In the genomic region with DNA sequence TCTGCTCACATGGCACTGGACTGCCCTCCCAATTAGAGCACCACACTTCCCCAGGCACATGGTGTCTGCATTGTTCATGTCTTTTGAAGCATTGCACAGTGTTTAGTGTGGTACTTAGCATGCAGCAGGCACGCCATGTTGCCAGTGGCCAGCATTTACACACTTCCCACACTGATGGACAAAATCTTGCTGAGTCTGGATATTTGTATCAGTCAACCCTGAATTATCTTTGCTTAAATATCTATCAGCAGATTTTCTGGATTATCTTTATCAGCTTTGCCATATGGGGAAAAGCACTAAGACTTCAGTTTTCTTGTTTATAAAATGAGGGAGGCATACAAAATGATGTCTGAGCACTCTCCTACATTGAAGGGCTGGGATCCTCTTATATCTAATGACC, we compare ENCODE assay signal across 3 cellular contexts.
TF ChIP-seq lines count a peak whose summit lies in the region.

No MANE protein-coding gene starts in this region.

TF ChIP-seq in A549, 52 proteins besides CTCF, POLR2A, EP300 and RAD21:
- TF ChIP-seq ZNF302 (CRISPR knock-in tag; IDR thresholded peaks at IDR 0.05) (no peak), MAZ (IDR thresholded peaks at IDR 0.05; ENCODE audit: borderline replicate concordance, low read depth, low read length) (no peak), MAFK (IDR thresholded peaks at IDR 0.05; ENCODE audit: partially characterized antibody) (peak; percentile 68)
- TF ChIP-seq, protein P1, sequence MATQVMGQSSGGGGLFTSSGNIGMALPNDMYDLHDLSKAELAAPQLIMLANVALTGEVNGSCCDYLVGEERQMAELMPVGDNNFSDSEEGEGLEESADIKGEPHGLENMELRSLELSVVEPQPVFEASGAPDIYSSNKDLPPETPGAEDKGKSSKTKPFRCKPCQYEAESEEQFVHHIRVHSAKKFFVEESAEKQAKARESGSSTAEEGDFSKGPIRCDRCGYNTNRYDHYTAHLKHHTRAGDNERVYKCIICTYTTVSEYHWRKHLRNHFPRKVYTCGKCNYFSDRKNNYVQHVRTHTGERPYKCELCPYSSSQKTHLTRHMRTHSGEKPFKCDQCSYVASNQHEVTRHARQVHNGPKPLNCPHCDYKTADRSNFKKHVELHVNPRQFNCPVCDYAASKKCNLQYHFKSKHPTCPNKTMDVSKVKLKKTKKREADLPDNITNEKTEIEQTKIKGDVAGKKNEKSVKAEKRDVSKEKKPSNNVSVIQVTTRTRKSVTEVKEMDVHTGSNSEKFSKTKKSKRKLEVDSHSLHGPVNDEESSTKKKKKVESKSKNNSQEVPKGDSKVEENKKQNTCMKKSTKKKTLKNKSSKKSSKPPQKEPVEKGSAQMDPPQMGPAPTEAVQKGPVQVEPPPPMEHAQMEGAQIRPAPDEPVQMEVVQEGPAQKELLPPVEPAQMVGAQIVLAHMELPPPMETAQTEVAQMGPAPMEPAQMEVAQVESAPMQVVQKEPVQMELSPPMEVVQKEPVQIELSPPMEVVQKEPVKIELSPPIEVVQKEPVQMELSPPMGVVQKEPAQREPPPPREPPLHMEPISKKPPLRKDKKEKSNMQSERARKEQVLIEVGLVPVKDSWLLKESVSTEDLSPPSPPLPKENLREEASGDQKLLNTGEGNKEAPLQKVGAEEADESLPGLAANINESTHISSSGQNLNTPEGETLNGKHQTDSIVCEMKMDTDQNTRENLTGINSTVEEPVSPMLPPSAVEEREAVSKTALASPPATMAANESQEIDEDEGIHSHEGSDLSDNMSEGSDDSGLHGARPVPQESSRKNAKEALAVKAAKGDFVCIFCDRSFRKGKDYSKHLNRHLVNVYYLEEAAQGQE (IDR thresholded peaks at IDR 0.05), result no peak
- TF ChIP-seq, protein P2, sequence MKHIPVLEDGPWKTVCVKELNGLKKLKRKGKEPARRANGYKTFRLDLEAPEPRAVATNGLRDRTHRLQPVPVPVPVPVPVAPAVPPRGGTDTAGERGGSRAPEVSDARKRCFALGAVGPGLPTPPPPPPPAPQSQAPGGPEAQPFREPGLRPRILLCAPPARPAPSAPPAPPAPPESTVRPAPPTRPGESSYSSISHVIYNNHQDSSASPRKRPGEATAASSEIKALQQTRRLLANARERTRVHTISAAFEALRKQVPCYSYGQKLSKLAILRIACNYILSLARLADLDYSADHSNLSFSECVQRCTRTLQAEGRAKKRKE (CRISPR knock-in tag; IDR thresholded peaks at IDR 0.05; ENCODE audit: low read depth), result no peak
- TF ChIP-seq, protein P3, sequence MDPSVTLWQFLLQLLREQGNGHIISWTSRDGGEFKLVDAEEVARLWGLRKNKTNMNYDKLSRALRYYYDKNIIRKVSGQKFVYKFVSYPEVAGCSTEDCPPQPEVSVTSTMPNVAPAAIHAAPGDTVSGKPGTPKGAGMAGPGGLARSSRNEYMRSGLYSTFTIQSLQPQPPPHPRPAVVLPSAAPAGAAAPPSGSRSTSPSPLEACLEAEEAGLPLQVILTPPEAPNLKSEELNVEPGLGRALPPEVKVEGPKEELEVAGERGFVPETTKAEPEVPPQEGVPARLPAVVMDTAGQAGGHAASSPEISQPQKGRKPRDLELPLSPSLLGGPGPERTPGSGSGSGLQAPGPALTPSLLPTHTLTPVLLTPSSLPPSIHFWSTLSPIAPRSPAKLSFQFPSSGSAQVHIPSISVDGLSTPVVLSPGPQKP (IDR thresholded peaks at IDR 0.05; ENCODE audit: low read depth, low read length), result no peak

TF ChIP-seq in IMR-90, 13 proteins besides CTCF, POLR2A, EP300 and RAD21:
- TF ChIP-seq RFX5 (IDR thresholded peaks at IDR 0.05; ENCODE audit: low read depth, low read length), result no peak
- peak; percentile 56 for TF ChIP-seq MAFK (IDR thresholded peaks at IDR 0.05; ENCODE audit: low read depth, low read length)
- TF ChIP-seq CEBPB (IDR thresholded peaks at IDR 0.05; ENCODE audit: low read depth, low read length), result no peak
- TF ChIP-seq BHLHE40 (IDR thresholded peaks at IDR 0.05; ENCODE audit: low read depth, low read length), result no peak
- TF ChIP-seq NFE2L2 (IDR thresholded peaks at IDR 0.05; ENCODE audit: low read depth, low read length), result no peak
- TF ChIP-seq, protein P4, sequence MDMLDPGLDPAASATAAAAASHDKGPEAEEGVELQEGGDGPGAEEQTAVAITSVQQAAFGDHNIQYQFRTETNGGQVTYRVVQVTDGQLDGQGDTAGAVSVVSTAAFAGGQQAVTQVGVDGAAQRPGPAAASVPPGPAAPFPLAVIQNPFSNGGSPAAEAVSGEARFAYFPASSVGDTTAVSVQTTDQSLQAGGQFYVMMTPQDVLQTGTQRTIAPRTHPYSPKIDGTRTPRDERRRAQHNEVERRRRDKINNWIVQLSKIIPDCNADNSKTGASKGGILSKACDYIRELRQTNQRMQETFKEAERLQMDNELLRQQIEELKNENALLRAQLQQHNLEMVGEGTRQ (IDR thresholded peaks at IDR 0.05; ENCODE audit: low read depth, low read length), result no peak
- TF ChIP-seq, protein P3 (IDR thresholded peaks at IDR 0.05; ENCODE audit: borderline replicate concordance, low read depth, low read length), result no peak

TF ChIP-seq in K562, 482 proteins besides CTCF, POLR2A, EP300 and RAD21:
- peak; percentile 33; the same call in 1 of the 2 replicates for TF ChIP-seq ZNF316 (IDR thresholded peaks at IDR 0.05)
- TF ChIP-seq ZNF133 (CRISPR knock-in tag; IDR thresholded peaks at IDR 0.05), result no peak
- TF ChIP-seq, protein P5, sequence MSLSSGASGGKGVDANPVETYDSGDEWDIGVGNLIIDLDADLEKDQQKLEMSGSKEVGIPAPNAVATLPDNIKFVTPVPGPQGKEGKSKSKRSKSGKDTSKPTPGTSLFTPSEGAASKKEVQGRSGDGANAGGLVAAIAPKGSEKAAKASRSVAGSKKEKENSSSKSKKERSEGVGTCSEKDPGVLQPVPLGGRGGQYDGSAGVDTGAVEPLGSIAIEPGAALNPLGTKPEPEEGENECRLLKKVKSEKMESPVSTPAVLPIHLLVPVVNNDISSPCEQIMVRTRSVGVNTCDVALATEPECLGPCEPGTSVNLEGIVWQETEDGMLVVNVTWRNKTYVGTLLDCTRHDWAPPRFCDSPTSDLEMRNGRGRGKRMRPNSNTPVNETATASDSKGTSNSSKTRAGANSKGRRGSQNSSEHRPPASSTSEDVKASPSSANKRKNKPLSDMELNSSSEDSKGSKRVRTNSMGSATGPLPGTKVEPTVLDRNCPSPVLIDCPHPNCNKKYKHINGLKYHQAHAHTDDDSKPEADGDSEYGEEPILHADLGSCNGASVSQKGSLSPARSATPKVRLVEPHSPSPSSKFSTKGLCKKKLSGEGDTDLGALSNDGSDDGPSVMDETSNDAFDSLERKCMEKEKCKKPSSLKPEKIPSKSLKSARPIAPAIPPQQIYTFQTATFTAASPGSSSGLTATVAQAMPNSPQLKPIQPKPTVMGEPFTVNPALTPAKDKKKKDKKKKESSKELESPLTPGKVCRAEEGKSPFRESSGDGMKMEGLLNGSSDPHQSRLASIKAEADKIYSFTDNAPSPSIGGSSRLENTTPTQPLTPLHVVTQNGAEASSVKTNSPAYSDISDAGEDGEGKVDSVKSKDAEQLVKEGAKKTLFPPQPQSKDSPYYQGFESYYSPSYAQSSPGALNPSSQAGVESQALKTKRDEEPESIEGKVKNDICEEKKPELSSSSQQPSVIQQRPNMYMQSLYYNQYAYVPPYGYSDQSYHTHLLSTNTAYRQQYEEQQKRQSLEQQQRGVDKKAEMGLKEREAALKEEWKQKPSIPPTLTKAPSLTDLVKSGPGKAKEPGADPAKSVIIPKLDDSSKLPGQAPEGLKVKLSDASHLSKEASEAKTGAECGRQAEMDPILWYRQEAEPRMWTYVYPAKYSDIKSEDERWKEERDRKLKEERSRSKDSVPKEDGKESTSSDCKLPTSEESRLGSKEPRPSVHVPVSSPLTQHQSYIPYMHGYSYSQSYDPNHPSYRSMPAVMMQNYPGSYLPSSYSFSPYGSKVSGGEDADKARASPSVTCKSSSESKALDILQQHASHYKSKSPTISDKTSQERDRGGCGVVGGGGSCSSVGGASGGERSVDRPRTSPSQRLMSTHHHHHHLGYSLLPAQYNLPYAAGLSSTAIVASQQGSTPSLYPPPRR (CRISPR knock-in tag; IDR thresholded peaks at IDR 0.05; ENCODE audit: borderline replicate concordance), result no peak
- TF ChIP-seq HDAC6 (IDR thresholded peaks at IDR 0.05; ENCODE audit: low read depth, low read length), result no peak
- TF ChIP-seq NR4A1 (CRISPR knock-in tag; IDR thresholded peaks at IDR 0.05), result no peak
- no peak for TF ChIP-seq NR4A1 (tag; IDR thresholded peaks at IDR 0.05)
- TF ChIP-seq L3MBTL2 (IDR thresholded peaks at IDR 0.05), result no peak
- no peak for TF ChIP-seq TRIM28 (IDR thresholded peaks at IDR 0.05)
- no peak for TF ChIP-seq C11orf30 (IDR thresholded peaks at IDR 0.05; ENCODE audit: low read depth)
